Comparison of ENCODE assay signal across 31 cellular contexts in the genomic region with DNA sequence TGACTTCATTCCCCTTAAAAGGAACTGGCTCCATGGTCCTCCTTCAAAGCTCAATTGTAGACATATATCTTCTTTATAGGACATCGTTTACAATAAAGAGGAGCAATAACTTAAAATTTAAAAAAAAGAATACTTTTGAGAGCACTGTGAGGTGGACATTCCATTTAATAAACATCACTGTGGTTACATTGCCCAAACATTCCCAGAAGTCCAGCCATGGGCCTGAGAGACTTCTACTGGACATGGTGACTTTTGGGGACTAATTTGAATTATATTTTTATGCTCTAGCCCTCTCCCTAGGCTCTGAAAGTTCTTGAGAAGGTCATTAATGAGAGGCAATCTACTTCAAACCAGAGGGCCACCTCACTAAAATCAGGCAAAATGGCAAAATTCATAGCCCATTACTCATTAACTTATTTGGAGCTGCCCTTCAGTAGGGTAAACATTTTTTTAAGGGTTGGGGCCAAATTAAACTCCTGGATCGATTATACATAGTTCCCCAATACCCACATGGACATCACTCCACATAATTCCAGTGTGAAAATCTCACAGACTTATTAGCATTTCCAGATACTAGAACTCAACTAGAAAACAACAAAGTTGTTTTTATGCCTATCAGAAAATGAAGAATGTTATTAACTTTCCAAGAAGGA.
"Had no signal": no experiment of that assay in that cellular context is flagged by ENCODE, and none has a peak within 500 bp of the region (broad histone marks: within the 10 kb centered on the region; RNA-seq: fewer than 3 reads in every experiment).

No MANE protein-coding gene starts in this region.

- H3K27ac ChIP-seq: left lung, neural progenitor cell, neutrophil, pancreas, prostate gland, sigmoid colon, stomach, testis, thyroid gland, transverse colon, upper lobe of left lung, vagina had no signal

- H3K36me3 ChIP-seq: left lung, neural progenitor cell, neutrophil, pancreas, prostate gland, sigmoid colon, stomach, thyroid gland, transverse colon, upper lobe of left lung, vagina had no signal

- H3K4me1 ChIP-seq: left lung, prostate gland, sigmoid colon, stomach, testis, thyroid gland, transverse colon, upper lobe of left lung, vagina had no signal

- H3K4me3 Mint-ChIP-seq: mesothelial cell of epicardium; naive B cell; natural killer cell; nephron progenitor cell; neural progenitor cell; stimulated activated memory B cell treated with anti-CD40 and anti-IgM and Interleukin-4, amounts not matched to agents 10 μg/mL and 1 μg/mL and 100 μg/mL, for 72 hours had no signal

- H3K9me3 Mint-ChIP-seq: mesothelial cell of epicardium; naive B cell; natural killer cell; neural progenitor cell; stimulated activated memory B cell treated with anti-CD40 and anti-IgM and Interleukin-4, amounts not matched to agents 10 μg/mL and 1 μg/mL and 100 μg/mL, for 72 hours had no signal

- H3K4me3 ChIP-seq: left lung, lung, neural progenitor cell, pancreas, prostate gland, sigmoid colon, smooth muscle cell, stomach, testis, thyroid gland, transverse colon, upper lobe of left lung, vagina had no signal

- H3K9ac ChIP-seq: neural progenitor cell had no signal

- DNase-seq: hippocampal formation; kidney glomerular epithelial cell; left cardiac atrium; left lung; mesendoderm; naive B cell; natural killer cell; nephron progenitor cell; pancreas; posterior cingulate gyrus; retina; right cardiac atrium; sigmoid colon; stimulated activated CD4-positive, alpha-beta T cell treated with anti-CD3 and anti-CD28 coated beads, Interleukin-1b, Interleukin-23, amount 100 ng/mL, for 48 hours; stimulated activated CD4-positive, alpha-beta T cell treated with anti-CD3 and anti-CD28 coated beads, Interleukin-2, amount 100 ng/mL, for 48 hours; stimulated activated CD4-positive, alpha-beta T cell treated with anti-CD3 and anti-CD28 coated beads, Interleukin-4, amount 100 ng/mL, for 4 hours; stimulated activated CD8-positive, alpha-beta memory T cell treated with anti-CD3 and anti-CD28 coated beads, Interleukin-4, amount 100 ng/mL, for 48 hours; stimulated activated naive CD4-positive, alpha-beta T cell treated with Interleukin-2 at 50 U/mL for 16 hours; stomach; testis; thyroid gland; transverse colon; upper lobe of left lung had no signal

- ATAC-seq: left cardiac atrium; left lung; natural killer cell; right cardiac atrium; stimulated activated memory B cell treated with anti-CD40 and anti-IgM and Interleukin-4, amounts not matched to agents 10 μg/mL and 1 μg/mL and 100 μg/mL, for 72 hours had no signal

- H3K27me3 ChIP-seq: left lung, neural progenitor cell, neutrophil, pancreas, sigmoid colon, stomach, testis, thyroid gland, transverse colon, upper lobe of left lung, vagina had no signal

- H3K9me3 ChIP-seq: left lung, neutrophil, pancreas, prostate gland, sigmoid colon, stomach, testis, thyroid gland, transverse colon, upper lobe of left lung, vagina had no signal

- H3K27ac Mint-ChIP-seq: mesothelial cell of epicardium; naive B cell; natural killer cell; nephron progenitor cell; neural progenitor cell; stimulated activated memory B cell treated with anti-CD40 and anti-IgM and Interleukin-4, amounts not matched to agents 10 μg/mL and 1 μg/mL and 100 μg/mL, for 72 hours had no signal

- H3K4me1 Mint-ChIP-seq: mesothelial cell of epicardium; naive B cell; natural killer cell; stimulated activated memory B cell treated with anti-CD40 and anti-IgM and Interleukin-4, amounts not matched to agents 10 μg/mL and 1 μg/mL and 100 μg/mL, for 72 hours had no signal

- H3K27me3 Mint-ChIP-seq: stimulated activated memory B cell treated with anti-CD40 and anti-IgM and Interleukin-4, amounts not matched to agents 10 μg/mL and 1 μg/mL and 100 μg/mL, for 72 hours had no signal
